14 cellular contexts compared by ENCODE assay signal in the genomic region with DNA sequence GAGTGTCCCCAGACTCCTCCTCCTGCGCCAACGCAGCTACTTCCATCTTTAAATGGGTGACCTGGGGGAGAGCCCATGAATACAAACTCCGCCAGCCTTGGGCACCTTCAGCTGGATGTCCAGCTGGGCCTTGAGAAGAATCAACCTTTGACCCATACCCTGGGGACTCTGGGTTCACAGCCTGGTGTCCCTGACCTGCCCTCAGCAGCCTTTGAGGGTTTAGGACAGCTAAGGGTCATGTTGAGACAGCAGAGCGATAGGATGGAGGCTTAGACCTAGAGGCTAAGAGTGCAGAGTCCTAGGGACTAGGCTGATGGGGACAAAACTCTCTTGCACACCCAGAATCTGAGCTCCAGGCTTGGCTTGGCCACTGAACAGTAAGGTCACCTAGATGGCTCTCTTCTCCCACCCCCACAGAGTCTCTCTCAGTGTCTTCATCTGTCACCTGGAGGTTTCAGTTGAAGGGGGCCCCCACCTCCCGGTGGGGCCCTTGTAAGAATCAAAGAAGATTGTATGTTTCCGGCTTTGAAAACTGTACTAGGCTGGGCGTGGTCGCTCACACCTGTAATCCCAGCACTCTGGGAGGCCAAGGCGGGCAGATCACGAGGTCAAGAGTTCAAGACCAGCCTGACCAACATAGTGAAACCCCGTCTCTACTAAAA. TPM values are rescaled to one million over a fixed set of nuclear protein-coding genes. Genes with fewer than 3 reads are reported as not detected.
DNase-seq lines count a peak whose midpoint lies in the region; ATAC-seq lines count a peak whose summit lies in the region.
"Had no signal": no experiment of that assay in that cellular context is flagged by ENCODE, and none has a peak within 500 bp of the region (broad histone marks: within the 10 kb centered on the region; RNA-seq: fewer than 3 reads in every experiment).

No MANE protein-coding gene starts in this region.

- ATAC-seq in GM21447 (IDR thresholded peaks at IDR 0.05; ENCODE audit: unreplicated experiment) (peak; percentile 53), left lobe of liver (peak; percentile 65), GM21619 (IDR thresholded peaks at IDR 0.05; ENCODE audit: unreplicated experiment) (no peak), HG02642 (IDR thresholded peaks at IDR 0.05; ENCODE audit: poor library complexity, unreplicated experiment) (no peak)

- DNase-seq in DMS53 (lab: John Stamatoyannopoulos, UW) (peak; percentile 33), DMS53 treated with DMSO at 0.1 percent for 48 hours (lab: John Stamatoyannopoulos, UW; ENCODE audit: unreplicated experiment) (no peak), RPMI8226 (peak; percentile 70), left lobe of liver (ENCODE audit: low spot score) (no peak), DMS79 (lab: John Stamatoyannopoulos, UW) (no peak)
- DNase-seq: KBM-7, NCI-H1694 treated with DMSO at 0.1 percent for 48 hours, NCI-H526 treated with DMSO at 0.1 percent for 48 hours, testis had no signal

RNA-seq across cellular contexts. Expression of a gene that starts 6.7 kb away (rescaled TPM):
- total RNA-seq in left lobe of liver: 89.5 TPM
- total RNA-seq: SJSA1 had no signal

RNA-seq across cellular contexts. Expression of a gene that starts 19.6 kb away (rescaled TPM):
- total RNA-seq in left lobe of liver: 15.3 TPM

RNA-seq across cellular contexts. Expression of a gene that starts 51.8 kb away (rescaled TPM):
- total RNA-seq in left lobe of liver: 30.7 TPM
- total RNA-seq: osteocyte, SJSA1 had no signal

Comparison
In these comparisons a context has a peak if more than half of its experiments do, and no peak if none do; other contexts are left out.
1. DNase-seq: peak in DMS53 (single experiment) and RPMI8226 (single experiment); none in DMS53 treated with DMSO at 0.1 percent for 48 hours (single experiment), left lobe of liver (single experiment) and DMS79 (single experiment).
2. ATAC-seq: peak in GM21447 (single experiment) and left lobe of liver (single experiment); none in GM21619 (single experiment) and HG02642 (single experiment).